24 cellular contexts compared by ENCODE assay signal in genomic region chr3:11566478-11566877, GRCh38.
DNase-seq lines count a peak whose midpoint lies in the region; ATAC-seq, FAIRE-seq and TF ChIP-seq lines count a peak whose summit lies in the region.
"Had no signal": no experiment of that assay in that cellular context is flagged by ENCODE, and none has a peak within 500 bp of the region (broad histone marks: within the 10 kb centered on the region; RNA-seq: fewer than 3 reads in every experiment).

No MANE protein-coding gene starts in this region.

- no peak overlapping the region for H4K12ac ChIP-seq in trophoblast cell (ENCODE audit: low read depth, low read length)

- no peak for TF ChIP-seq POLR2A in vagina (IDR thresholded peaks at IDR 0.05)

- H3K4ac ChIP-seq in trophoblast cell (ENCODE audit: low read depth, low read length): no peak overlapping the region

- H4K91ac ChIP-seq in trophoblast cell (ENCODE audit: low read depth, low read length): no peak overlapping the region

- H3K4me2 ChIP-seq in astrocyte (ENCODE audit: low read length) (no peak overlapping the region), trophoblast cell (ENCODE audit: low read length) (no peak overlapping the region)
- H3K4me2 ChIP-seq: hepatocyte, KMS-11, SK-N-SH had no signal

- no peak overlapping the region for H2AK5ac ChIP-seq in trophoblast cell (ENCODE audit: low read length)

- DNase-seq in stimulated activated naive CD8-positive, alpha-beta T cell treated with anti-CD3 and anti-CD28 coated beads, Interleukin-15, Interleukin-2, amounts not matched to agents 100 U/mL and 50 U/mL, for 24 hours: no peak
- DNase-seq in astrocyte (ENCODE audit: low read depth): no peak
- DNase-seq in trophoblast cell: no peak
- DNase-seq in vagina (ENCODE audit: extremely low spot score in 2 of 2): peak in 1 of 2 donors; percentile 85
- DNase-seq in activated gamma-delta T cell treated with Interleukin-2 at 50 U/mL for 16 hours: no peak
- DNase-seq in activated CD8-positive, alpha-beta memory T cell treated with anti-CD3 and anti-CD28 coated beads, Interleukin-2, amount 10 ng/mL, durations not matched to agents 7 days and 5 days: no peak
- DNase-seq: activated CD4-positive, alpha-beta T cell treated with anti-CD3 and anti-CD28 coated beads for 1 hour; activated CD8-positive, alpha-beta memory T cell treated with anti-CD3 and anti-CD28 coated beads, Interleukin-2, amount 50 U/mL, for 48 hours; COR-L47; cortex of kidney; DND-41; MV-4-11; naive B cell; NCI-H187 treated with DMSO at 0.1 percent for 48 hours; NCI-H345; spleen; stimulated activated CD4-positive, alpha-beta T cell treated with anti-CD3 and anti-CD28 coated beads, Interleukin-4, amount 100 ng/mL, for 4 hours had no signal

- no peak overlapping the region for H2BK12ac ChIP-seq in trophoblast cell (ENCODE audit: low read length)

- peaks cover 48% of the 10 kb centered on the region for H3K4me1 ChIP-seq in astrocyte (ENCODE audit: insufficient read depth, low read length)
- peaks cover 13 to 14% of the 10 kb centered on the region in 2 experiments for H3K4me1 ChIP-seq in trophoblast cell (ENCODE audit: control insufficient read depth in 1 of 2, insufficient read depth in 2 of 2, low read length in 2 of 2)
- H3K4me1 ChIP-seq in vagina: peaks cover 75% of the 10 kb centered on the region

- intact Hi-C loops in vagina (cut with DNase I): no loop called here

- H3K27ac ChIP-seq in astrocyte (ENCODE audit: low read depth, low read length): peak overlapping the region; percentile 100
- H3K27ac ChIP-seq in trophoblast cell (ENCODE audit: low read depth, low read length): no peak overlapping the region
- peak overlapping the region; percentile 96 for H3K27ac ChIP-seq in vagina
- H3K27ac ChIP-seq: hepatocyte, KMS-11, spleen had no signal

- H3K9me3 Mint-ChIP-seq in stimulated activated naive CD8-positive, alpha-beta T cell treated with anti-CD3 and anti-CD28 coated beads, Interleukin-15, Interleukin-2, amounts not matched to agents 100 ng/mL and 50 ng/mL, for 24 hours: no peaks in the 10 kb centered on the region
- H3K9me3 Mint-ChIP-seq in astrocyte (ENCODE audit: unreplicated experiment): no peaks in the 10 kb centered on the region
- no peaks in the 10 kb centered on the region for H3K9me3 Mint-ChIP-seq in activated CD8-positive, alpha-beta memory T cell treated with anti-CD3 and anti-CD28 coated beads, Interleukin-2, amount 10 ng/mL, durations not matched to agents 7 days and 5 days (ENCODE audit: low read depth)
- H3K9me3 Mint-ChIP-seq: naive B cell had no signal

- H4K8ac ChIP-seq in trophoblast cell (ENCODE audit: low read depth, low read length): no peak overlapping the region

- WGBS in trophoblast cell (ENCODE audit: extremely low coverage, insufficient coverage, insufficient read length): no CpG with 5 or more reads among the region's 20 CpGs

- peaks cover 7% of the 10 kb centered on the region for H3K79me1 ChIP-seq in trophoblast cell (ENCODE audit: low read length)

- H3K9me3 ChIP-seq in astrocyte (ENCODE audit: insufficient read depth, low read depth, low read length): no peaks in the 10 kb centered on the region
- H3K9me3 ChIP-seq in trophoblast cell (ENCODE audit: insufficient read depth, low read depth, low read length): no peaks in the 10 kb centered on the region
- no peaks in the 10 kb centered on the region for H3K9me3 ChIP-seq in vagina
- H3K9me3 ChIP-seq: SK-N-SH, spleen, tibial nerve had no signal

- peaks cover 22% of the 10 kb centered on the region for H3K36me3 ChIP-seq in astrocyte (ENCODE audit: insufficient read depth, low read length)
- H3K36me3 ChIP-seq in trophoblast cell (ENCODE audit: control insufficient read depth in 1 of 2, insufficient read depth in 2 of 2, low read length in 2 of 2): peaks cover 43 to 51% of the 10 kb centered on the region in 2 experiments
- peaks cover 0 to 13% of the 10 kb centered on the region in 2 donors for H3K36me3 ChIP-seq in vagina

- no peaks in the 10 kb centered on the region for H3K27me3 Mint-ChIP-seq in stimulated activated naive CD8-positive, alpha-beta T cell treated with anti-CD3 and anti-CD28 coated beads, Interleukin-15, Interleukin-2, amounts not matched to agents 100 ng/mL and 50 ng/mL, for 24 hours
- no peaks in the 10 kb centered on the region for H3K27me3 Mint-ChIP-seq in astrocyte (ENCODE audit: low read depth, unreplicated experiment)
- H3K27me3 Mint-ChIP-seq in activated CD8-positive, alpha-beta memory T cell treated with anti-CD3 and anti-CD28 coated beads, Interleukin-2, amount 10 ng/mL, durations not matched to agents 7 days and 5 days: no peaks in the 10 kb centered on the region
- H3K27me3 Mint-ChIP-seq: naive B cell had no signal

- H3K79me2 ChIP-seq in astrocyte (ENCODE audit: insufficient read depth, low read length): peaks cover 93% of the 10 kb centered on the region
- H3K79me2 ChIP-seq in trophoblast cell (ENCODE audit: control insufficient read depth, insufficient read depth, low read length, poor library complexity): peaks cover 3% of the 10 kb centered on the region

- H3K23ac ChIP-seq in trophoblast cell (ENCODE audit: low read length): no peak overlapping the region

- no peak overlapping the region for H3K4me3 Mint-ChIP-seq in stimulated activated naive CD8-positive, alpha-beta T cell treated with anti-CD3 and anti-CD28 coated beads, Interleukin-15, Interleukin-2, amounts not matched to agents 100 ng/mL and 50 ng/mL, for 24 hours
- no peak overlapping the region for H3K4me3 Mint-ChIP-seq in astrocyte (ENCODE audit: unreplicated experiment)
- no peak overlapping the region for H3K4me3 Mint-ChIP-seq in activated CD8-positive, alpha-beta memory T cell treated with anti-CD3 and anti-CD28 coated beads, Interleukin-2, amount 10 ng/mL, durations not matched to agents 7 days and 5 days
- H3K4me3 Mint-ChIP-seq: naive B cell had no signal

- H3K18ac ChIP-seq in trophoblast cell (ENCODE audit: low read length): peak overlapping the region; percentile 2

- peak overlapping the region; percentile 42 for H3K27ac Mint-ChIP-seq in stimulated activated naive CD8-positive, alpha-beta T cell treated with anti-CD3 and anti-CD28 coated beads, Interleukin-15, Interleukin-2, amounts not matched to agents 100 ng/mL and 50 ng/mL, for 24 hours
- no peak overlapping the region for H3K27ac Mint-ChIP-seq in astrocyte (ENCODE audit: unreplicated experiment)
- no peak overlapping the region for H3K27ac Mint-ChIP-seq in activated CD8-positive, alpha-beta memory T cell treated with anti-CD3 and anti-CD28 coated beads, Interleukin-2, amount 10 ng/mL, durations not matched to agents 7 days and 5 days

- no peak for TF ChIP-seq CTCF in astrocyte (IDR thresholded peaks at IDR 0.05; ENCODE audit: insufficient read depth, low read depth, low read length)
- no peak for TF ChIP-seq CTCF in vagina (IDR thresholded peaks at IDR 0.05)

- CTCF ChIA-PET in activated CD8-positive, alpha-beta memory T cell treated with anti-CD3 and anti-CD28 coated beads, Interleukin-2, amount 10 ng/mL, durations not matched to agents 7 days and 5 days (lab: Charles Lee): no interaction called here

- FAIRE-seq in astrocyte (lab: Jason Lieb, UNC): no peak
- FAIRE-seq: GM18507 had no signal

- peaks cover 21% of the 10 kb centered on the region for H3K36me3 Mint-ChIP-seq in stimulated activated naive CD8-positive, alpha-beta T cell treated with anti-CD3 and anti-CD28 coated beads, Interleukin-15, Interleukin-2, amounts not matched to agents 100 ng/mL and 50 ng/mL, for 24 hours (ENCODE audit: low read depth)
- peaks cover 21% of the 10 kb centered on the region for H3K36me3 Mint-ChIP-seq in astrocyte (ENCODE audit: low read depth, unreplicated experiment)
- H3K36me3 Mint-ChIP-seq in activated CD8-positive, alpha-beta memory T cell treated with anti-CD3 and anti-CD28 coated beads, Interleukin-2, amount 10 ng/mL, durations not matched to agents 7 days and 5 days: peaks cover 14% of the 10 kb centered on the region

- no peak for ATAC-seq in stimulated activated naive CD8-positive, alpha-beta T cell treated with anti-CD3 and anti-CD28 coated beads, Interleukin-15, Interleukin-2, amounts not matched to agents 100 U/mL and 50 U/mL, for 24 hours
- ATAC-seq in activated CD8-positive, alpha-beta memory T cell treated with anti-CD3 and anti-CD28 coated beads, Interleukin-2, amount 10 ng/mL, durations not matched to agents 7 days and 5 days: no peak
- no peak for ATAC-seq in GM18519 (IDR thresholded peaks at IDR 0.05; ENCODE audit: low FRiP score, unreplicated experiment)

- H2AFZ ChIP-seq in astrocyte (ENCODE audit: low read depth, low read length): no peak overlapping the region
- no peak overlapping the region for H2AFZ ChIP-seq in trophoblast cell (ENCODE audit: insufficient read depth, low read length, poor library complexity)
- H2AFZ ChIP-seq: hepatocyte had no signal

- H4K20me1 ChIP-seq in astrocyte (ENCODE audit: insufficient read depth, low read length): peaks cover 36% of the 10 kb centered on the region

- no peak overlapping the region for H2BK120ac ChIP-seq in trophoblast cell (ENCODE audit: insufficient read depth, low read length, poor library complexity)

- no peak overlapping the region for H2BK5ac ChIP-seq in trophoblast cell (ENCODE audit: low read depth, low read length, poor library complexity)

- H3K27me3 ChIP-seq in astrocyte (ENCODE audit: insufficient read depth, low read length) (no peaks in the 10 kb centered on the region), trophoblast cell (ENCODE audit: insufficient read depth, low read length) (no peaks in the 10 kb centered on the region), vagina (no peaks in the 10 kb centered on the region)
- H3K27me3 ChIP-seq: hepatocyte, spleen, tibial nerve had no signal

- H3K4me3 ChIP-seq in astrocyte (ENCODE audit: insufficient read depth, low read depth, low read length) (no peak overlapping the region), trophoblast cell (ENCODE audit: low read depth, low read length) (no peak overlapping the region), vagina (no peak overlapping the region)
- H3K4me3 ChIP-seq: hepatocyte, spleen, tibial nerve had no signal

- no peak overlapping the region for H3K9ac ChIP-seq in astrocyte (ENCODE audit: low read length)
- H3K9ac ChIP-seq in trophoblast cell (ENCODE audit: low read length): no peak overlapping the region
- H3K9ac ChIP-seq: KMS-11, SK-N-SH had no signal

- peaks cover 13% of the 10 kb centered on the region for H3K4me1 Mint-ChIP-seq in stimulated activated naive CD8-positive, alpha-beta T cell treated with anti-CD3 and anti-CD28 coated beads, Interleukin-15, Interleukin-2, amounts not matched to agents 100 ng/mL and 50 ng/mL, for 24 hours (ENCODE audit: low read depth)
- peaks cover 43% of the 10 kb centered on the region for H3K4me1 Mint-ChIP-seq in astrocyte (ENCODE audit: low read depth, unreplicated experiment)
- H3K4me1 Mint-ChIP-seq in activated CD8-positive, alpha-beta memory T cell treated with anti-CD3 and anti-CD28 coated beads, Interleukin-2, amount 10 ng/mL, durations not matched to agents 7 days and 5 days: no peaks in the 10 kb centered on the region

- no peak overlapping the region for H3K14ac ChIP-seq in trophoblast cell (ENCODE audit: low read length)
